Comparison of ENCODE assay signal across 10 cellular contexts in genomic region chr4:6658204-6658585, GRCh38. TPM values are rescaled to one million over a fixed set of nuclear protein-coding genes. Genes with fewer than 3 reads are reported as not detected.
DNase-seq lines count a peak whose midpoint lies in the region; ATAC-seq and TF ChIP-seq lines count a peak whose summit lies in the region.
"Had no signal": no experiment of that assay in that cellular context is flagged by ENCODE, and none has a peak within 500 bp of the region (broad histone marks: within the 10 kb centered on the region; RNA-seq: fewer than 3 reads in every experiment).

No MANE protein-coding gene starts in this region.

- H3K9me3 ChIP-seq in BLaER1 (peaks cover 6% of the 10 kb centered on the region; the same call in 1 of the 2 replicates), Panc1 (ENCODE audit: control insufficient read depth, insufficient read depth, low read depth, low read length) (no peaks in the 10 kb centered on the region), fibroblast of lung (ENCODE audit: control insufficient read depth, insufficient read depth, low read depth, low read length) (no peaks in the 10 kb centered on the region), psoas muscle (no peaks in the 10 kb centered on the region)
- H3K9me3 ChIP-seq: prostate gland had no signal

- H3K36me3 ChIP-seq in BLaER1 (no peaks in the 10 kb centered on the region), Panc1 (ENCODE audit: control insufficient read depth, insufficient read depth, low read length) (no peaks in the 10 kb centered on the region), fibroblast of lung (ENCODE audit: control insufficient read depth, insufficient read depth, low read length) (no peaks in the 10 kb centered on the region), psoas muscle (ENCODE audit: insufficient read depth in 1 of 2, low read depth in 1 of 2) (no peaks in the 10 kb centered on the region)
- H3K36me3 ChIP-seq: prostate gland had no signal

- intact Hi-C loops in Panc1 (cut with micrococcal nuclease; ENCODE audit: unreplicated experiment): no loop called here
- intact Hi-C loops in psoas muscle (cut with DNase I): no loop called here

- peaks cover 38% of the 10 kb centered on the region for H3K4me1 ChIP-seq in BLaER1
- H3K4me1 ChIP-seq in Panc1 (ENCODE audit: control insufficient read depth, insufficient read depth, low read length): no peaks in the 10 kb centered on the region; the same call in 1 of the 2 replicates
- H3K4me1 ChIP-seq in fibroblast of lung (ENCODE audit: control insufficient read depth, extremely low read depth, insufficient read depth, low read length): no peaks in the 10 kb centered on the region
- H3K4me1 ChIP-seq in psoas muscle: no peaks in the 10 kb centered on the region
- H3K4me1 ChIP-seq: prostate gland had no signal

- CTCF ChIA-PET in Panc1 (lab: Charles Lee): no interaction called here

- no peak for TF ChIP-seq CTCF in Panc1 (IDR thresholded peaks at IDR 0.05)
- TF ChIP-seq CTCF in fibroblast of lung (conservative IDR thresholded peaks at IDR 0.05 in 1 of 2, IDR thresholded peaks at IDR 0.05 in 1 of 2; ENCODE audit: low read depth in 1 of 2, low read length in 2 of 2): no peak
- no peak for TF ChIP-seq CTCF in psoas muscle (IDR thresholded peaks at IDR 0.05)

- H3K4me3 ChIP-seq in BLaER1 (peak overlapping the region; percentile 8; the same call in 1 of the 2 replicates), Panc1 (ENCODE audit: low read depth in 2 of 2, low read length in 2 of 2) (peak overlapping the region; percentile 29 to 42; a peak in 2 of 4 replicates), fibroblast of lung (replicated peaks in 1 of 4; ENCODE audit: control extremely low read depth in 1 of 4, insufficient read depth in 1 of 4, low read depth in 3 of 4, low read length in 4 of 4) (peak overlapping the region in 1 of 4 experiments; percentile 36), psoas muscle (peak overlapping the region; percentile 60)

- no peak for DNase-seq in Panc1 (ENCODE audit: low read depth, low spot score)
- peak in 1 of 2 donors; percentile 14 for DNase-seq in fibroblast of lung (ENCODE audit: low read depth in 2 of 2)
- DNase-seq in psoas muscle: no peak
- no peak for DNase-seq in SW480 (ENCODE audit: low spot score)
- DNase-seq in T-helper 9 cell: no peak
- DNase-seq: NCI-H146 had no signal

- WGBS in psoas muscle, 3 donors: 85 to 94% (median 90%) methylated on average over 7 of the region's 7 CpGs

- BruUV-seq in Panc1 (replicated peaks; lab: Mats Ljungman, UMichigan): no TSS peak

- peak; percentile 80 for ATAC-seq in Panc1
- ATAC-seq in psoas muscle: peak in 1 of 4 donors; percentile 32
- ATAC-seq in HG03521 (IDR thresholded peaks at IDR 0.05; ENCODE audit: unreplicated experiment): no peak
- ATAC-seq in HG03469 (IDR thresholded peaks at IDR 0.05; ENCODE audit: unreplicated experiment): no peak

- POLR2A ChIA-PET in Panc1 (lab: Charles Lee): interaction anchor here (0.6 kb wide), 1 partner anchor 397 kb away, joined by 5 read pairs; no protein-coding TSS in a partner anchor

- H3K4me2 ChIP-seq in BLaER1 (peak overlapping the region; percentile 45), fibroblast of lung (ENCODE audit: extremely low read depth, insufficient read depth, low read length) (no peak overlapping the region)

- H3K27me3 ChIP-seq in BLaER1 (peaks cover 38% of the 10 kb centered on the region), Panc1 (ENCODE audit: control insufficient read depth, insufficient read depth, low read length) (no peaks in the 10 kb centered on the region), fibroblast of lung (ENCODE audit: control insufficient read depth, insufficient read depth, low read length) (peaks cover 5% of the 10 kb centered on the region), psoas muscle (ENCODE audit: insufficient read depth in 3 of 3, low read length in 2 of 3) (no peaks in the 10 kb centered on the region)

- H4K20me1 ChIP-seq in BLaER1: peaks cover 22% of the 10 kb centered on the region
- H4K20me1 ChIP-seq in fibroblast of lung (ENCODE audit: control insufficient read depth, extremely low read depth, insufficient read depth, low read length): no peaks in the 10 kb centered on the region

- no peaks in the 10 kb centered on the region for H3K79me2 ChIP-seq in fibroblast of lung (ENCODE audit: control insufficient read depth, insufficient read depth, low read length)

- H3K27ac ChIP-seq in BLaER1 (no peak overlapping the region), Panc1 (ENCODE audit: low read length) (peak overlapping the region; percentile 57), fibroblast of lung (ENCODE audit: insufficient read depth, low read length) (no peak overlapping the region), psoas muscle (no peak overlapping the region)

- peak overlapping the region; percentile 24 for H2AFZ ChIP-seq in fibroblast of lung (ENCODE audit: low read length)

- in situ Hi-C loops in Panc1 (cut with HindIII; ENCODE audit: low pct_unique_long_range_greater_than_20kb, low sequenced_read_pairs): no loop called here

- no peak overlapping the region for H3K9ac ChIP-seq in BLaER1
- H3K9ac ChIP-seq in fibroblast of lung (ENCODE audit: insufficient read depth, low read length): no peak overlapping the region

RNA-seq across cellular contexts. Expression of gene MRFAP1, which starts 17.7 kb away (rescaled TPM):
- total RNA-seq in Panc1 (2021; ENCODE audit: unreplicated experiment) (212 TPM), fibroblast of lung (92.2 and 99.1 TPM in 2 replicates), psoas muscle (100 to 1,000 TPM; 216 to 300 (median 250) TPM)
- polyA plus RNA-seq in Panc1 (2012; ENCODE audit: insufficient read length): 386 TPM
- polyA plus RNA-seq in fibroblast of lung (261 and 301 TPM in 2 replicates), psoas muscle (100 to 1,000 TPM; 300 to 539 (median 398) TPM)
- polyA plus RNA-seq in fibroblast of lung (2012): 368 and 418 TPM in 2 replicates
- 29.6 and 39.3 TPM in 2 replicates for polyA minus RNA-seq in fibroblast of lung (ENCODE audit: low replicate concordance)

RNA-seq across cellular contexts. Expression of gene S100P, which starts 35.5 kb away (rescaled TPM):
- total RNA-seq in Panc1 (2021; ENCODE audit: unreplicated experiment): 2.3 TPM
- 0.88 TPM for polyA plus RNA-seq in Panc1 (2012; ENCODE audit: insufficient read length)
- not detected in 2 replicates for total RNA-seq in fibroblast of lung
- polyA plus RNA-seq in fibroblast of lung: not detected in 2 replicates
- polyA plus RNA-seq in fibroblast of lung (2012): not detected in 2 replicates
- polyA minus RNA-seq in fibroblast of lung (ENCODE audit: low replicate concordance): not detected in 2 replicates
- 1 to 10 TPM in 1 of 4 donors, under 1 TPM in 2, not detected in 1; 0.34 to 1.5 (median 0.68) TPM for total RNA-seq in psoas muscle
- polyA plus RNA-seq in psoas muscle: under 1 TPM; 0.34 to 0.36 (median 0.35) TPM

RNA-seq across cellular contexts. Expression of gene MRFAP1L1, which starts 51.5 kb away (rescaled TPM):
- total RNA-seq in Panc1 (2021; ENCODE audit: unreplicated experiment) (29.5 TPM), fibroblast of lung (41.6 and 45.5 TPM in 2 replicates), psoas muscle (10 to 100 TPM; 30.0 to 39.1 (median 32.4) TPM)
- 25.8 TPM for polyA plus RNA-seq in Panc1 (2012; ENCODE audit: insufficient read length)
- polyA plus RNA-seq in fibroblast of lung (64.7 and 77.4 TPM in 2 replicates), psoas muscle (10 to 100 TPM; 40.5 to 79.0 (median 48.5) TPM)
- 45.5 and 54.7 TPM in 2 replicates for polyA plus RNA-seq in fibroblast of lung (2012)
- 3.7 and 16.2 TPM in 2 replicates for polyA minus RNA-seq in fibroblast of lung (ENCODE audit: low replicate concordance)

RNA-seq across cellular contexts. Expression of gene BLOC1S4, which starts 57.8 kb away (rescaled TPM):
- 10.7 TPM for total RNA-seq in Panc1 (2021; ENCODE audit: unreplicated experiment)
- 15.2 TPM for polyA plus RNA-seq in Panc1 (2012; ENCODE audit: insufficient read length)
- total RNA-seq in fibroblast of lung: 10.8 and 12.2 TPM in 2 replicates
- polyA plus RNA-seq in fibroblast of lung: 12.3 and 13.5 TPM in 2 replicates
- polyA plus RNA-seq in fibroblast of lung (2012): 13.3 and 15.7 TPM in 2 replicates
- polyA minus RNA-seq in fibroblast of lung (ENCODE audit: low replicate concordance): 1.5 and 2.8 TPM in 2 replicates
- total RNA-seq in psoas muscle: 10 to 100 TPM in 3 of 4 donors, 1 to 10 TPM in 1; 9.3 to 15.0 (median 14.2) TPM
- 10 to 100 TPM in 1 of 3 donors, 1 to 10 TPM in 2; 7.6 to 13.8 (median 9.7) TPM for polyA plus RNA-seq in psoas muscle
